In genomic region chr19:45492627-45493470, GRCh38 we compare ENCODE assay signal across 1 cellular context.
A peak's percentile ranks its signal among the peaks of the same experiment; 100 is the strongest.
TF ChIP-seq lines count a peak whose summit lies in the region.

No MANE protein-coding gene starts in this region.

TF ChIP-seq in K562, 482 proteins besides CTCF, POLR2A, EP300 and RAD21 (continued from another document and continues in another):
- TF ChIP-seq CXXC5 (CRISPR knock-in tag; IDR thresholded peaks at IDR 0.05) (peak; percentile 46; the same call in 1 of the 2 replicates), ARID4B (CRISPR knock-in tag; IDR thresholded peaks at IDR 0.05) (peak; percentile 86), NEUROD1 (IDR thresholded peaks at IDR 0.05; ENCODE audit: borderline replicate concordance, low read depth, low read length, partially characterized antibody) (peak; percentile 8), HEY1 (CRISPR knock-in tag; IDR thresholded peaks at IDR 0.05; ENCODE audit: borderline replicate concordance) (peak; percentile 19; the same call in 1 of the 2 replicates), TRIM24 (IDR thresholded peaks at IDR 0.05) (peak in 1 of 2 experiments; percentile 36; a peak in 1 of 4 replicates), SIRT6 (IDR thresholded peaks at IDR 0.05; ENCODE audit: low read depth, low read length) (no peak), ARID3A (IDR thresholded peaks at IDR 0.05; ENCODE audit: borderline replicate concordance, low read depth, low read length) (no peak), SAP30 (IDR thresholded peaks at IDR 0.05; ENCODE audit: borderline replicate concordance, insufficient read depth, low read depth, low read length, poor library complexity, severe bottlenecking) (peak; percentile 59), SMAD4 (CRISPR knock-in tag; conservative IDR thresholded peaks at IDR 0.05) (peak; percentile 67), SAFB (IDR thresholded peaks at IDR 0.05; ENCODE audit: borderline replicate concordance, low read depth, low read length) (no peak), GATAD2A (IDR thresholded peaks at IDR 0.05) (no peak), PML (IDR thresholded peaks at IDR 0.05; ENCODE audit: low read length) (peak; percentile 29; the same call in 1 of the 2 replicates), THRB (CRISPR knock-in tag; conservative IDR thresholded peaks at IDR 0.05) (0 out of 2 replicates have a peak, but pooled peaks have one; percentile 8), HMG20A (CRISPR knock-in tag; conservative IDR thresholded peaks at IDR 0.05) (no peak), CCNT2 (IDR thresholded peaks at IDR 0.05; ENCODE audit: borderline replicate concordance, extremely low read depth, insufficient read length, low read depth, low read length) (peak; percentile 16), RCOR1 (IDR thresholded peaks at IDR 0.05; ENCODE audit: borderline replicate concordance in 1 of 2, low read depth in 2 of 2, low read length in 2 of 2) (peak in 1 of 2 experiments; percentile 36; a peak in 1 of 4 replicates), HNRNPUL1 (IDR thresholded peaks at IDR 0.05; ENCODE audit: low read length) (no peak), SMARCA4 (IDR thresholded peaks at IDR 0.05) (peak; percentile 55; the same call in 1 of the 2 replicates), CEBPG (CRISPR knock-in tag; IDR thresholded peaks at IDR 0.05) (no peak), CEBPG (tag; conservative IDR thresholded peaks at IDR 0.05 in 1 of 2, IDR thresholded peaks at IDR 0.05 in 1 of 2) (no peak), FOXP1 (CRISPR knock-in tag; IDR thresholded peaks at IDR 0.05) (peak; percentile 68), BRD9 (IDR thresholded peaks at IDR 0.05; ENCODE audit: low read depth, partially characterized antibody) (peak; percentile 30), ZBTB7A (IDR thresholded peaks at IDR 0.05; ENCODE audit: borderline replicate concordance, control insufficient read depth, low read depth, low read length) (peak; percentile 75), POLR2H (tag; IDR thresholded peaks at IDR 0.05; ENCODE audit: low read depth) (0 out of 2 replicates have a peak, but pooled peaks have one; percentile 29), GMEB1 (CRISPR knock-in tag; IDR thresholded peaks at IDR 0.05) (no peak), SUPT5H (IDR thresholded peaks at IDR 0.05) (peak; percentile 68), FOXA3 (CRISPR knock-in tag; conservative IDR thresholded peaks at IDR 0.05 in 1 of 2, IDR thresholded peaks at IDR 0.05 in 1 of 2) (peak in 1 of 2 experiments; percentile 72; a peak in 1 of 4 replicates), ZNF740 (CRISPR knock-in tag; IDR thresholded peaks at IDR 0.05) (peak; percentile 85), ZNF740 (tag; IDR thresholded peaks at IDR 0.05) (no peak; a peak in 1 of 4 replicates), GATAD2B (IDR thresholded peaks at IDR 0.05; ENCODE audit: borderline replicate concordance) (0 out of 2 replicates have a peak, but pooled peaks have one; percentile 36), GABPB1 (CRISPR knock-in tag; IDR thresholded peaks at IDR 0.05) (peak; percentile 57), ZNF12 (CRISPR knock-in tag; IDR thresholded peaks at IDR 0.05) (peak; percentile 76; the same call in 1 of the 2 replicates), SRSF1 (IDR thresholded peaks at IDR 0.05; ENCODE audit: low read depth, low read length) (no peak), CREM (IDR thresholded peaks at IDR 0.05; ENCODE audit: low read depth) (0 out of 2 replicates have a peak, but pooled peaks have one; percentile 2), NR2C2 (CRISPR knock-in tag; IDR thresholded peaks at IDR 0.05) (no peak; the same call in 1 of the 2 replicates), NR2C2 (tag; IDR thresholded peaks at IDR 0.05) (peak; percentile 76; the same call in 1 of the 2 replicates), ZBTB5 (IDR thresholded peaks at IDR 0.05) (0 out of 2 replicates have a peak, but pooled peaks have one; percentile 34), POLR2AphosphoS5 (IDR thresholded peaks at IDR 0.05; ENCODE audit: control insufficient read depth, insufficient read depth, low read depth, low read length) (0 out of 2 replicates have a peak, but pooled peaks have one; percentile 31), PBX2 (CRISPR knock-in tag; IDR thresholded peaks at IDR 0.05; ENCODE audit: low read depth) (peak; percentile 54), PBX2 (tag; conservative IDR thresholded peaks at IDR 0.05; ENCODE audit: low read depth) (peak; percentile 77), RBBP5 (IDR thresholded peaks at IDR 0.05; ENCODE audit: borderline replicate concordance, insufficient read depth, low read length, poor library complexity, severe bottlenecking) (peak; percentile 62), NCOR1 (IDR thresholded peaks at IDR 0.05) (peak; percentile 21), PKNOX1 (IDR thresholded peaks at IDR 0.05) (peak; percentile 95), HMBOX1 (IDR thresholded peaks at IDR 0.05) (0 out of 2 replicates have a peak, but pooled peaks have one; percentile 4), ZNF121 (CRISPR knock-in tag; conservative IDR thresholded peaks at IDR 0.05) (0 out of 2 replicates have a peak, but pooled peaks have one; percentile 12), L3MBTL2 (IDR thresholded peaks at IDR 0.05) (0 out of 2 replicates have a peak, but pooled peaks have one; percentile 16), PHF8 (IDR thresholded peaks at IDR 0.05; ENCODE audit: borderline replicate concordance, low read length) (peak; percentile 71)
